In the genomic region with DNA sequence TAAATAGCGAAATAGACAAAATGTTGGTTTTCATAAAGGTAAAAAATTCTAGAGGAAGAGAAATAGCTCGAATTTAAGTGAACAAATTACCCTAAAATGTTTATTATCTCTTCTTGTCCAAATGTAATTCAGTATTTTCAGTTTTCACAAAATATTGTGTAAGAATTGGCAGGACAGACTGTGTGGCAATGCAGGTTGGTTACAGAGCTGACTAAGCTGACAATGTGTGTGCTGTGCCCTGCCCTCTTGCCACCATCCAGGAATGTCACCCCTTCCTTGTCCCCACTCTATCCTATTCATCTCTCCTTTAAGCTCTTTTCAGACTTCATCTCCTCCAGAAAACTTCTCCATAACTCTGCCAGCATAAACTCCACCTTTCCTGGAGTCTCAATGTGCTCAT, we compare ENCODE assay signal across 25 cellular contexts. TPM values are rescaled to one million over a fixed set of nuclear protein-coding genes. Genes with fewer than 3 reads are reported as not detected.
DNase-seq lines count a peak whose midpoint lies in the region; ATAC-seq and TF ChIP-seq lines count a peak whose summit lies in the region.
"Had no signal": no experiment of that assay in that cellular context is flagged by ENCODE, and none has a peak within 500 bp of the region (broad histone marks: within the 10 kb centered on the region; RNA-seq: fewer than 3 reads in every experiment).

No MANE protein-coding gene starts in this region.

- peaks cover 40% of the 10 kb centered on the region for H3K4me1 ChIP-seq in ACC112 (ENCODE audit: control insufficient read depth, insufficient read depth, low read length, unreplicated experiment)
- H3K4me1 ChIP-seq in mammary epithelial cell (ENCODE audit: insufficient read depth, low read length): peaks cover 22% of the 10 kb centered on the region
- no peaks in the 10 kb centered on the region for H3K4me1 ChIP-seq in endodermal cell (ENCODE audit: control insufficient read depth, insufficient read depth, low read length)
- H3K4me1 ChIP-seq: Peyer's patch, psoas muscle had no signal

- H4K20me1 ChIP-seq in mammary epithelial cell (ENCODE audit: insufficient read depth, low read length): no peaks in the 10 kb centered on the region
- H4K20me1 ChIP-seq: BLaER1 treated with 17β-estradiol and CSF1 and Interleukin-3, amounts not matched to agents 10 nM and 100 nM had no signal

- no peak for TF ChIP-seq CTCF in mammary epithelial cell (conservative IDR thresholded peaks at IDR 0.05 in 1 of 2, IDR thresholded peaks at IDR 0.05 in 1 of 2; ENCODE audit: extremely low read depth in 1 of 2, insufficient read depth in 1 of 2, low read depth in 1 of 2, low read length in 2 of 2)
- no peak for TF ChIP-seq CTCF in endodermal cell (conservative IDR thresholded peaks at IDR 0.05)

- H2AFZ ChIP-seq in ACC112 (ENCODE audit: low read length, unreplicated experiment) (peak overlapping the region; percentile 59), mammary epithelial cell (ENCODE audit: low read depth, low read length) (peak overlapping the region; percentile 46)

- CTCF ChIA-PET in mammary epithelial cell (lab: Charles Lee; ENCODE audit: low non-redundant PET): interaction anchor here (1.0 kb wide), 1 partner anchor 51 kb away, joined by 5 read pairs; no protein-coding TSS in a partner anchor

- DNase-seq in LoVo (ENCODE audit: low spot score) (peak; percentile 36), mammary epithelial cell (peak; percentile 14), myocyte (ENCODE audit: low read depth) (peak; percentile 12), endodermal cell (no peak)
- no peak for DNase-seq in effector memory CD8-positive, alpha-beta T cell
- DNase-seq in naive thymus-derived CD8-positive, alpha-beta T cell: no peak
- DNase-seq: activated CD4-positive, alpha-beta T cell treated with anti-CD3 and anti-CD28 coated beads, Interleukin-2, amount 10 ng/mL, durations not matched to agents 7 days and 5 days; activated CD8-positive, alpha-beta memory T cell treated with anti-CD3 and anti-CD28 coated beads, Interleukin-2, amount 10 ng/mL, durations not matched to agents 7 days and 5 days; activated naive CD4-positive, alpha-beta T cell treated with anti-CD3 and anti-CD28 coated beads, Interleukin-2, amount 10 ng/mL, durations not matched to agents 7 days and 5 days; Caco-2; DND-41; NCI-H187; NCI-H2171 treated with DMSO at 0.1 percent for 48 hours; NCI-H524; Peyer's patch; psoas muscle; stimulated activated CD4-positive, alpha-beta T cell treated with anti-CD3 and anti-CD28 coated beads, Interleukin-1b, Interleukin-23, amount 100 ng/mL, for 48 hours; T-helper 2 cell had no signal

- POLR2A ChIA-PET in naive thymus-derived CD8-positive, alpha-beta T cell (lab: Charles Lee): no interaction called here

- WGBS in mammary epithelial cell (ENCODE audit: low coverage, missing lambda C conversion rate): 56% methylated on average over 2 of the region's 2 CpGs
- 84 to 100% methylated on average over 1 to 2 of the region's 2 CpGs for WGBS in endodermal cell (ENCODE audit: insufficient coverage in 1 of 2, insufficient read length in 1 of 2), 2 experiments

- H3K4me1 Mint-ChIP-seq in endodermal cell: no peaks in the 10 kb centered on the region
- no peaks in the 10 kb centered on the region for H3K4me1 Mint-ChIP-seq in effector memory CD8-positive, alpha-beta T cell (ENCODE audit: low read depth in 2 of 2)
- peaks cover 0 to 4% (median 0%) of the 10 kb centered on the region in 4 donors for H3K4me1 Mint-ChIP-seq in naive thymus-derived CD8-positive, alpha-beta T cell
- H3K4me1 Mint-ChIP-seq: activated CD4-positive, alpha-beta T cell treated with anti-CD3 and anti-CD28 coated beads, Interleukin-2, amount 10 ng/mL, durations not matched to agents 7 days and 5 days; activated CD8-positive, alpha-beta memory T cell treated with anti-CD3 and anti-CD28 coated beads, Interleukin-2, amount 10 ng/mL, durations not matched to agents 7 days and 5 days; activated naive CD4-positive, alpha-beta T cell treated with anti-CD3 and anti-CD28 coated beads, Interleukin-2, amount 10 ng/mL, durations not matched to agents 7 days and 5 days had no signal

- H3K27me3 Mint-ChIP-seq in endodermal cell (ENCODE audit: insufficient read depth): no peaks in the 10 kb centered on the region
- H3K27me3 Mint-ChIP-seq in effector memory CD8-positive, alpha-beta T cell: peaks cover 0 to 12% of the 10 kb centered on the region in 2 donors
- H3K27me3 Mint-ChIP-seq in naive thymus-derived CD8-positive, alpha-beta T cell: peaks cover 0 to 1% (median 0%) of the 10 kb centered on the region in 5 donors
- H3K27me3 Mint-ChIP-seq: activated naive CD4-positive, alpha-beta T cell treated with anti-CD3 and anti-CD28 coated beads, Interleukin-2, amount 10 ng/mL, durations not matched to agents 7 days and 5 days had no signal

- H3K27ac Mint-ChIP-seq in endodermal cell: no peak overlapping the region
- H3K27ac Mint-ChIP-seq in effector memory CD8-positive, alpha-beta T cell: no peak overlapping the region
- no peak overlapping the region for H3K27ac Mint-ChIP-seq in naive thymus-derived CD8-positive, alpha-beta T cell
- H3K27ac Mint-ChIP-seq: activated CD4-positive, alpha-beta T cell treated with anti-CD3 and anti-CD28 coated beads, Interleukin-2, amount 10 ng/mL, durations not matched to agents 7 days and 5 days; activated CD8-positive, alpha-beta memory T cell treated with anti-CD3 and anti-CD28 coated beads, Interleukin-2, amount 10 ng/mL, durations not matched to agents 7 days and 5 days; activated naive CD4-positive, alpha-beta T cell treated with anti-CD3 and anti-CD28 coated beads, Interleukin-2, amount 10 ng/mL, durations not matched to agents 7 days and 5 days had no signal

- in situ Hi-C loops in mammary epithelial cell (cut with MboI; ENCODE audit: low sequenced_read_pairs in 2 of 2): no loop called here

- no peak overlapping the region for H3K4me3 Mint-ChIP-seq in endodermal cell
- no peak overlapping the region for H3K4me3 Mint-ChIP-seq in effector memory CD8-positive, alpha-beta T cell
- H3K4me3 Mint-ChIP-seq in naive thymus-derived CD8-positive, alpha-beta T cell: no peak overlapping the region
- H3K4me3 Mint-ChIP-seq: activated CD4-positive, alpha-beta T cell treated with anti-CD3 and anti-CD28 coated beads, Interleukin-2, amount 10 ng/mL, durations not matched to agents 7 days and 5 days; activated CD8-positive, alpha-beta memory T cell treated with anti-CD3 and anti-CD28 coated beads, Interleukin-2, amount 10 ng/mL, durations not matched to agents 7 days and 5 days; activated naive CD4-positive, alpha-beta T cell treated with anti-CD3 and anti-CD28 coated beads, Interleukin-2, amount 10 ng/mL, durations not matched to agents 7 days and 5 days had no signal

- H3K36me3 Mint-ChIP-seq in endodermal cell (ENCODE audit: low read depth): no peaks in the 10 kb centered on the region
- no peaks in the 10 kb centered on the region for H3K36me3 Mint-ChIP-seq in effector memory CD8-positive, alpha-beta T cell (ENCODE audit: insufficient read depth)
- H3K36me3 Mint-ChIP-seq in naive thymus-derived CD8-positive, alpha-beta T cell: peaks cover 0 to 18% (median 11%) of the 10 kb centered on the region in 3 donors
- H3K36me3 Mint-ChIP-seq: activated CD8-positive, alpha-beta memory T cell treated with anti-CD3 and anti-CD28 coated beads, Interleukin-2, amount 10 ng/mL, durations not matched to agents 7 days and 5 days; activated naive CD4-positive, alpha-beta T cell treated with anti-CD3 and anti-CD28 coated beads, Interleukin-2, amount 10 ng/mL, durations not matched to agents 7 days and 5 days had no signal

- H3K79me2 ChIP-seq in ACC112 (ENCODE audit: control insufficient read depth, insufficient read depth, low read length, unreplicated experiment) (no peaks in the 10 kb centered on the region), mammary epithelial cell (ENCODE audit: insufficient read depth, low read length) (no peaks in the 10 kb centered on the region)

- H3K36me3 ChIP-seq in ACC112 (ENCODE audit: insufficient read depth, low read length) (no peaks in the 10 kb centered on the region), mammary epithelial cell (ENCODE audit: insufficient read depth, low read length) (no peaks in the 10 kb centered on the region), endodermal cell (ENCODE audit: control insufficient read depth, insufficient read depth, low read length) (no peaks in the 10 kb centered on the region)
- H3K36me3 ChIP-seq: BLaER1 treated with 17β-estradiol and CSF1 and Interleukin-3, amounts not matched to agents 10 nM and 100 nM; cardiac muscle cell; Peyer's patch had no signal

- TF ChIP-seq POLR2A in GM18505 (IDR thresholded peaks at IDR 0.05; ENCODE audit: borderline replicate concordance, extremely low read depth, insufficient read depth, insufficient read length): no peak

- H3K27me3 ChIP-seq in ACC112 (ENCODE audit: insufficient read depth, low read length) (no peaks in the 10 kb centered on the region), mammary epithelial cell (ENCODE audit: insufficient read depth, low read length) (no peaks in the 10 kb centered on the region), endodermal cell (ENCODE audit: control insufficient read depth, insufficient read depth, low read length, poor library complexity, severe bottlenecking) (no peaks in the 10 kb centered on the region)
- H3K27me3 ChIP-seq: BLaER1 treated with 17β-estradiol and CSF1 and Interleukin-3, amounts not matched to agents 10 nM and 100 nM; cardiac muscle cell; Peyer's patch had no signal

- dilution Hi-C loops in mammary epithelial cell (cut with HindIII; ENCODE audit: low sequenced_read_pairs): no loop called here

- H3K27ac ChIP-seq in ACC112 (ENCODE audit: low read depth, low read length) (no peak overlapping the region), mammary epithelial cell (ENCODE audit: insufficient read depth, low read depth, low read length) (no peak overlapping the region), endodermal cell (ENCODE audit: low read depth, low read length) (no peak overlapping the region)
- H3K27ac ChIP-seq: cardiac muscle cell, Peyer's patch, psoas muscle, SK-N-MC, VCaP had no signal

- intact Hi-C loops in mammary epithelial cell (cut with micrococcal nuclease): no loop called here

- no peak overlapping the region for H3K9ac ChIP-seq in mammary epithelial cell (ENCODE audit: insufficient read depth, low read length)
- no peak overlapping the region for H3K9ac ChIP-seq in endodermal cell (ENCODE audit: extremely low read depth, low read length, poor library complexity, severe bottlenecking)
- H3K9ac ChIP-seq: BLaER1 treated with 17β-estradiol and CSF1 and Interleukin-3, amounts not matched to agents 10 nM and 100 nM had no signal

- H3K4me3 ChIP-seq in ACC112 (ENCODE audit: low read depth, low read length) (peak overlapping the region; percentile 34; the same call in 1 of the 2 replicates), mammary epithelial cell (replicated peaks in 1 of 3; ENCODE audit: insufficient read depth in 1 of 3, low read depth in 2 of 3, low read length in 3 of 3) (no peak overlapping the region), endodermal cell (ENCODE audit: low read length) (no peak overlapping the region)
- H3K4me3 ChIP-seq: BLaER1 treated with 17β-estradiol and CSF1 and Interleukin-3, amounts not matched to agents 10 nM and 100 nM; cardiac muscle cell; Peyer's patch; psoas muscle; SK-N-MC had no signal

- ATAC-seq in GM18505 (IDR thresholded peaks at IDR 0.05; ENCODE audit: unreplicated experiment): no peak
- ATAC-seq in effector memory CD8-positive, alpha-beta T cell (replicated peaks): no peak
- ATAC-seq in naive thymus-derived CD8-positive, alpha-beta T cell: no peak
- ATAC-seq: activated CD8-positive, alpha-beta memory T cell treated with anti-CD3 and anti-CD28 coated beads, Interleukin-2, amount 10 ng/mL, durations not matched to agents 7 days and 5 days had no signal

- H3K4me2 ChIP-seq in mammary epithelial cell (ENCODE audit: insufficient read depth, low read depth, low read length): no peak overlapping the region

- H3K9me3 ChIP-seq in mammary epithelial cell (replicated peaks; ENCODE audit: insufficient read depth, low read length): peaks cover 4% of the 10 kb centered on the region
- H3K9me3 ChIP-seq in endodermal cell (ENCODE audit: control insufficient read depth, low read length): peaks cover 12% of the 10 kb centered on the region
- H3K9me3 ChIP-seq: Caco-2, psoas muscle had no signal

- H3K9me3 Mint-ChIP-seq in endodermal cell: peaks cover 8% of the 10 kb centered on the region
- no peaks in the 10 kb centered on the region for H3K9me3 Mint-ChIP-seq in effector memory CD8-positive, alpha-beta T cell
- H3K9me3 Mint-ChIP-seq in naive thymus-derived CD8-positive, alpha-beta T cell: peaks cover 0 to 14% (median 6%) of the 10 kb centered on the region in 9 donors
- H3K9me3 Mint-ChIP-seq: activated CD4-positive, alpha-beta T cell treated with anti-CD3 and anti-CD28 coated beads, Interleukin-2, amount 10 ng/mL, durations not matched to agents 7 days and 5 days had no signal

- no TSS peak for BruUV-seq in mammary epithelial cell (replicated peaks; lab: Mats Ljungman, UMichigan)

RNA-seq across cellular contexts. Expression of a gene that starts 46.1 kb away (rescaled TPM):
- under 1 TPM; 0.16 to 0.17 TPM for total RNA-seq in mammary epithelial cell
- not detected for polyA plus RNA-seq in mammary epithelial cell
- polyA minus RNA-seq in mammary epithelial cell: not detected
- 0.88 and 2.2 TPM in 2 replicates for total RNA-seq in myocyte
- polyA plus RNA-seq in myocyte (2012): 0.35 TPM
- total RNA-seq in endodermal cell: 1 to 10 TPM in 1 of 2 donors, under 1 TPM in 1; 0.44 to 1.2 TPM
- polyA plus RNA-seq in endodermal cell (2013, experiment 1 of 2): 0.46 TPM
- polyA plus RNA-seq in endodermal cell (2013, experiment 2 of 2): 0.37 TPM
- total RNA-seq in naive thymus-derived CD8-positive, alpha-beta T cell: under 1 TPM; 0.33 to 0.91 TPM
- not detected for polyA plus RNA-seq in naive thymus-derived CD8-positive, alpha-beta T cell
- total RNA-seq: A172; activated CD4-positive, alpha-beta T cell treated with anti-CD3 and anti-CD28 coated beads, Interleukin-2, amount 10 ng/mL, durations not matched to agents 7 days and 5 days; activated CD8-positive, alpha-beta memory T cell treated with anti-CD3 and anti-CD28 coated beads, Interleukin-2, amount 10 ng/mL, durations not matched to agents 7 days and 5 days had no signal

Comparison
In these comparisons a context has a peak if more than half of its experiments do, and no peak if none do; other contexts are left out.
1. DNase-seq: peak in LoVo (single experiment), mammary epithelial cell (single experiment) and myocyte (single experiment); none in endodermal cell (single experiment), effector memory CD8-positive, alpha-beta T cell (0 of 3) and naive thymus-derived CD8-positive, alpha-beta T cell (0 of 10).